9 cellular contexts compared by ENCODE assay signal in genomic region chr19:19619121-19619848, GRCh38. TPM values are rescaled to one million over a fixed set of nuclear protein-coding genes. Genes with fewer than 3 reads are reported as not detected.
DNase-seq lines count a peak whose midpoint lies in the region; ATAC-seq and TF ChIP-seq lines count a peak whose summit lies in the region.
"Had no signal": no experiment of that assay in that cellular context is flagged by ENCODE, and none has a peak within 500 bp of the region (broad histone marks: within the 10 kb centered on the region; RNA-seq: fewer than 3 reads in every experiment).

No MANE protein-coding gene starts in this region.

- H3K27me3 ChIP-seq in DOHH2 (ENCODE audit: control insufficient read depth, low read length) (no peaks in the 10 kb centered on the region), duodenal mucosa (ENCODE audit: control insufficient read depth in 1 of 2, insufficient read depth in 2 of 2, low read length in 2 of 2) (no peaks in the 10 kb centered on the region), parathyroid adenoma (ENCODE audit: control insufficient read depth, insufficient read depth, low read length) (no peaks in the 10 kb centered on the region), tibial artery (peaks cover 0 to 30% of the 10 kb centered on the region in 2 donors)

- H3K4me3 ChIP-seq in DOHH2 (ENCODE audit: low read length) (peak overlapping the region; percentile 80), duodenal mucosa (ENCODE audit: low read depth in 1 of 2, low read length in 2 of 2) (peak overlapping the region; percentile 52 to 62), parathyroid adenoma (ENCODE audit: low read depth, low read length) (peak overlapping the region; percentile 37), tibial artery (peak overlapping the region in 1 of 2 donors; percentile 22)

- H3K79me2 ChIP-seq in DOHH2 (ENCODE audit: control insufficient read depth, low read length) (no peaks in the 10 kb centered on the region), parathyroid adenoma (no peaks in the 10 kb centered on the region)

- peak overlapping the region; percentile 81 for H2AFZ ChIP-seq in parathyroid adenoma

- no peak for ATAC-seq in omental fat pad (ENCODE audit: low FRiP score)
- ATAC-seq in GM18520 (IDR thresholded peaks at IDR 0.05; ENCODE audit: unreplicated experiment) = no peak

- TF ChIP-seq CTCF in DOHH2 (IDR thresholded peaks at IDR 0.05; ENCODE audit: low read depth, low read length, poor library complexity, severe bottlenecking) (no peak), parathyroid adenoma (IDR thresholded peaks at IDR 0.05) (no peak), omental fat pad (IDR thresholded peaks at IDR 0.05) (no peak), tibial artery (IDR thresholded peaks at IDR 0.05) (no peak)

- H3F3A ChIP-seq in DOHH2 (ENCODE audit: control insufficient read depth, insufficient read depth) = no peaks in the 10 kb centered on the region

- intact Hi-C loops in tibial artery (cut with DNase I; ENCODE audit: low total_unique reads) = no loop called here

- peak overlapping the region; percentile 83 for H3K4me2 ChIP-seq in DOHH2 (ENCODE audit: low read length)
- peak overlapping the region; percentile 84 for H3K4me2 ChIP-seq in parathyroid adenoma (ENCODE audit: low read length)

- H3K9ac ChIP-seq in duodenal mucosa (ENCODE audit: low read depth in 1 of 2, low read length in 2 of 2) (no peak overlapping the region), parathyroid adenoma (no peak overlapping the region)

- peaks cover 23% of the 10 kb centered on the region for H3K4me1 ChIP-seq in DOHH2 (ENCODE audit: control insufficient read depth, low read length)
- H3K4me1 ChIP-seq in duodenal mucosa (ENCODE audit: control insufficient read depth in 1 of 2, insufficient read depth in 2 of 2, low read length in 2 of 2) = peaks cover 6 to 7% of the 10 kb centered on the region in 2 donors
- peaks cover 3% of the 10 kb centered on the region for H3K4me1 ChIP-seq in parathyroid adenoma
- H3K4me1 ChIP-seq in tibial artery = peaks cover 0 to 9% (median 2%) of the 10 kb centered on the region in 4 donors
- H3K4me1 ChIP-seq: adrenal gland had no signal

- no peaks in the 10 kb centered on the region for H3K9me2 ChIP-seq in DOHH2 (replicated peaks; ENCODE audit: control insufficient read depth, low read length)

- H3K27ac ChIP-seq in DOHH2 (ENCODE audit: low read depth, low read length) (no peak overlapping the region), duodenal mucosa (ENCODE audit: low read depth, low read length) (no peak overlapping the region), parathyroid adenoma (no peak overlapping the region), tibial artery (no peak overlapping the region)
- H3K27ac ChIP-seq: adrenal gland had no signal

- H3K36me3 ChIP-seq in DOHH2 (ENCODE audit: control insufficient read depth, low read length) (peaks cover 3% of the 10 kb centered on the region; the same call in 1 of the 2 replicates), duodenal mucosa (ENCODE audit: control insufficient read depth in 1 of 2, insufficient read depth in 2 of 2, low read length in 2 of 2) (no peaks in the 10 kb centered on the region), parathyroid adenoma (ENCODE audit: control insufficient read depth, insufficient read depth, low read length) (no peaks in the 10 kb centered on the region), tibial artery (peaks cover 0 to 9% (median 0%) of the 10 kb centered on the region in 3 donors)
- H3K36me3 ChIP-seq: adrenal gland had no signal

- no peaks in the 10 kb centered on the region for H4K20me1 ChIP-seq in DOHH2 (ENCODE audit: control insufficient read depth, insufficient read depth, low read depth, low read length)

- H3K9me3 ChIP-seq in DOHH2 (ENCODE audit: control insufficient read depth, insufficient read depth, low read length) (no peaks in the 10 kb centered on the region), duodenal mucosa (ENCODE audit: control insufficient read depth in 1 of 2, low read length in 2 of 2) (no peaks in the 10 kb centered on the region), parathyroid adenoma (ENCODE audit: control insufficient read depth, low read length) (no peaks in the 10 kb centered on the region), tibial artery (no peaks in the 10 kb centered on the region)
- H3K9me3 ChIP-seq: adrenal gland had no signal

- DNase-seq in NCI-H69 (lab: John Stamatoyannopoulos, UW) (peak; percentile 62), Kasumi-1 (lab: John Stamatoyannopoulos, UW) (no peak), omental fat pad (ENCODE audit: low spot score) (no peak), tibial artery (no peak)

RNA-seq across cellular contexts. Expression of gene PBX4, which starts 0.8 kb away (rescaled TPM):
- 10 to 100 TPM in 1 of 4 donors, 1 to 10 TPM in 3; 2.2 to 10.1 (median 3.5) TPM for total RNA-seq in omental fat pad

RNA-seq across cellular contexts. Expression of gene LPAR2, which starts 8.7 kb away (rescaled TPM):
- total RNA-seq in omental fat pad = 10 to 100 TPM in 1 of 4 donors, 1 to 10 TPM in 3; 6.5 to 26.0 (median 7.7) TPM

RNA-seq across cellular contexts. Expression of gene GMIP, which starts 24.2 kb away (rescaled TPM):
- total RNA-seq in omental fat pad = 10 to 100 TPM in 3 of 4 donors, 1 to 10 TPM in 1; 7.7 to 47.3 (median 18.7) TPM

RNA-seq across cellular contexts. Expression of gene ATP13A1, which starts 44.2 kb away (rescaled TPM):
- 100 to 1,000 TPM; 100 to 255 (median 143) TPM for total RNA-seq in omental fat pad

RNA-seq across cellular contexts. Expression of gene ZNF101, which starts 49.4 kb away (rescaled TPM):
- total RNA-seq in omental fat pad = 1 to 10 TPM; 3.0 to 9.1 (median 6.3) TPM
